ENCODE assay signal across 2 cellular contexts in the genomic region with DNA sequence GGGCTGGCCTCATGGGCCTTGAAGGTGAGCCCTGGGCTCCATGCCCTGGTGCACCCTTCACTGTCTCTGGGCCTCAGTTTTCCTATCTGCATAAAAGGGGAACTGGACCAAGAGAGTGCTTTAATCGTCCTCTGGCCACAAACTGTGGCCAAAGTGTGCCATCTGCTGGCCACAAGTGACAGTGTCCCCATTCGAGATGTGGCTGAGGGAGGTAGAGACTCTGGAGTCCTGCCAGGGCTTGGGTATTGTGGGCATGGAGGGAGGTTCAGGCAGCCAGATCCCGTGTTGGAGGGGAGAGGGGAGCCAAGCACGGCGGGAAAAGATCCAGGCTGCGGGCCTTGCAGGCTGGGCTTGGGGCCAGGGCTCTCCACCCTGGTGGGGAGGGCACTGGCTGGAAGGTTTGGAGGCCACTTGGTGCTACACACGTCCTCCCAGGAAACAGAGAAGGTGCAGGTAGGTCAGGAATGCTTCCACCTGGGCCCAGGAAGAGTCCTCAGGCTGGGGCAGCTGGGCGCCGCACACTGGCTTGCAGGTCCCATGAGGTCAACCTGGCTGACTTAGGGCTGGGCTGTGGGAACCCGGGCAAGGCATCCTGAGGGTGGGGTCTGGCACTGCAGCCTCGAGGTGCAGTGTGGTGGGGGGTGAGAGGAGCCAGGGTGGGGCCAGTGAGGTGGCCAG.
TF ChIP-seq lines count a peak whose summit lies in the region.

No MANE protein-coding gene starts in this region.

TF ChIP-seq in IMR-90, 13 proteins besides CTCF, POLR2A, EP300 and RAD21:
- TF ChIP-seq NFE2L2 (IDR thresholded peaks at IDR 0.05; ENCODE audit: low read depth, low read length) (no peak), RFX5 (IDR thresholded peaks at IDR 0.05; ENCODE audit: low read depth, low read length) (no peak), MAFK (IDR thresholded peaks at IDR 0.05; ENCODE audit: low read depth, low read length) (no peak), CHD1 (IDR thresholded peaks at IDR 0.05; ENCODE audit: low read depth, low read length) (no peak), USF2 (IDR thresholded peaks at IDR 0.05; ENCODE audit: low read depth, low read length) (no peak), FOS (IDR thresholded peaks at IDR 0.05; ENCODE audit: low read depth, low read length) (no peak), CEBPB (IDR thresholded peaks at IDR 0.05; ENCODE audit: low read depth, low read length) (no peak), MXI1 (IDR thresholded peaks at IDR 0.05; ENCODE audit: borderline replicate concordance, low read depth, low read length) (no peak), BHLHE40 (IDR thresholded peaks at IDR 0.05; ENCODE audit: low read depth, low read length) (no peak), RCOR1 (IDR thresholded peaks at IDR 0.05; ENCODE audit: insufficient replicate concordance, low read length) (no peak)
- TF ChIP-seq, protein P1, sequence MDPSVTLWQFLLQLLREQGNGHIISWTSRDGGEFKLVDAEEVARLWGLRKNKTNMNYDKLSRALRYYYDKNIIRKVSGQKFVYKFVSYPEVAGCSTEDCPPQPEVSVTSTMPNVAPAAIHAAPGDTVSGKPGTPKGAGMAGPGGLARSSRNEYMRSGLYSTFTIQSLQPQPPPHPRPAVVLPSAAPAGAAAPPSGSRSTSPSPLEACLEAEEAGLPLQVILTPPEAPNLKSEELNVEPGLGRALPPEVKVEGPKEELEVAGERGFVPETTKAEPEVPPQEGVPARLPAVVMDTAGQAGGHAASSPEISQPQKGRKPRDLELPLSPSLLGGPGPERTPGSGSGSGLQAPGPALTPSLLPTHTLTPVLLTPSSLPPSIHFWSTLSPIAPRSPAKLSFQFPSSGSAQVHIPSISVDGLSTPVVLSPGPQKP (IDR thresholded peaks at IDR 0.05; ENCODE audit: borderline replicate concordance, low read depth, low read length), result no peak
TF ChIP-seq in IMR-90: peak in this region for 0.

TF ChIP-seq in endothelial cell of umbilical vein, 7 proteins besides CTCF, POLR2A, EP300 and RAD21:
- TF ChIP-seq MYC (IDR thresholded peaks at IDR 0.05; ENCODE audit: low read depth, low read length) (no peak), JUN (IDR thresholded peaks at IDR 0.05; ENCODE audit: borderline replicate concordance, insufficient read depth, insufficient read length, low read depth) (no peak), EZH2 (IDR thresholded peaks at IDR 0.05; ENCODE audit: borderline replicate concordance, low read depth, low read length, severe bottlenecking) (no peak), POLR2AphosphoS5 (IDR thresholded peaks at IDR 0.05; ENCODE audit: insufficient read depth, low read depth, low read length) (no peak), GATA2 (IDR thresholded peaks at IDR 0.05; ENCODE audit: insufficient read depth, insufficient read length, low read depth, low read length) (no peak), FOS (IDR thresholded peaks at IDR 0.05; ENCODE audit: borderline replicate concordance, insufficient read depth, low read length) (no peak)
- TF ChIP-seq, protein P2, sequence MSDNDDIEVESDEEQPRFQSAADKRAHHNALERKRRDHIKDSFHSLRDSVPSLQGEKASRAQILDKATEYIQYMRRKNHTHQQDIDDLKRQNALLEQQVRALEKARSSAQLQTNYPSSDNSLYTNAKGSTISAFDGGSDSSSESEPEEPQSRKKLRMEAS (IDR thresholded peaks at IDR 0.05; ENCODE audit: insufficient read depth, insufficient read length), result no peak
